Comparison of ENCODE assay signal across 8 cellular contexts in genomic region chr11:72411623-72412532, GRCh38. TPM values are rescaled to one million over a fixed set of nuclear protein-coding genes. Genes with fewer than 3 reads are reported as not detected.
DNase-seq lines count a peak whose midpoint lies in the region; ATAC-seq and TF ChIP-seq lines count a peak whose summit lies in the region.

No MANE protein-coding gene starts in this region.

- TF ChIP-seq POLR2A in Peyer's patch (IDR thresholded peaks at IDR 0.05), result no peak

- no peaks in the 10 kb centered on the region for H3K36me3 ChIP-seq in Peyer's patch

- H3K4me1 ChIP-seq in Peyer's patch, result peaks cover 0 to 10% (median 2%) of the 10 kb centered on the region in 4 donors

- peak; percentile 65 for DNase-seq in GM10266 (ENCODE audit: extremely low spot score)
- DNase-seq in Peyer's patch, result peak in 2 of 3 donors; percentile 53 to 68
- peak; percentile 71 for DNase-seq in glomerular visceral epithelial cell (ENCODE audit: extremely low spot score)
- no peak for DNase-seq in sciatic nerve (ENCODE audit: low spot score)
- no peak for DNase-seq in cortex of kidney (lab: John Stamatoyannopoulos, UW)

- no peak for TF ChIP-seq CTCF in GM10266 (IDR thresholded peaks at IDR 0.05; ENCODE audit: control insufficient read depth, insufficient read depth, low read depth, missing control alignments)
- TF ChIP-seq CTCF in Peyer's patch (IDR thresholded peaks at IDR 0.05), result no peak

- peak overlapping the region; percentile 58 to 74 (median 71) for H3K27ac ChIP-seq in Peyer's patch

- intact Hi-C loops in sciatic nerve (cut with DNase I), result no loop called here

- H3K27me3 ChIP-seq in Peyer's patch, result no peaks in the 10 kb centered on the region

- no peak overlapping the region for H3K4me3 ChIP-seq in Peyer's patch

- H3K9me3 ChIP-seq in Peyer's patch, result no peaks in the 10 kb centered on the region

- peak; percentile 64 for ATAC-seq in HG02852 (IDR thresholded peaks at IDR 0.05; ENCODE audit: unreplicated experiment)
- peak; percentile 81 for ATAC-seq in sciatic nerve
- ATAC-seq in GM21576 (IDR thresholded peaks at IDR 0.05; ENCODE audit: unreplicated experiment), result no peak
- no peak for ATAC-seq in HG03457 (IDR thresholded peaks at IDR 0.05; ENCODE audit: unreplicated experiment)

RNA-seq across cellular contexts. Expression of gene CLPB, which starts 22.5 kb away (rescaled TPM):
- total RNA-seq in Peyer's patch, result 10 to 100 TPM; 16.5 to 78.4 (median 20.6) TPM
- total RNA-seq in sciatic nerve, result 18.1 TPM

Comparison
In these comparisons a context has a peak if more than half of its experiments do, and no peak if none do; other contexts are left out.
1. DNase-seq: peak in GM10266 (single experiment), Peyer's patch (2 of 3) and glomerular visceral epithelial cell (single experiment); none in sciatic nerve (single experiment) and cortex of kidney (single experiment).
2. ATAC-seq: peak in HG02852 (single experiment) and sciatic nerve (single experiment); none in GM21576 (single experiment) and HG03457 (single experiment).